In the genomic region with DNA sequence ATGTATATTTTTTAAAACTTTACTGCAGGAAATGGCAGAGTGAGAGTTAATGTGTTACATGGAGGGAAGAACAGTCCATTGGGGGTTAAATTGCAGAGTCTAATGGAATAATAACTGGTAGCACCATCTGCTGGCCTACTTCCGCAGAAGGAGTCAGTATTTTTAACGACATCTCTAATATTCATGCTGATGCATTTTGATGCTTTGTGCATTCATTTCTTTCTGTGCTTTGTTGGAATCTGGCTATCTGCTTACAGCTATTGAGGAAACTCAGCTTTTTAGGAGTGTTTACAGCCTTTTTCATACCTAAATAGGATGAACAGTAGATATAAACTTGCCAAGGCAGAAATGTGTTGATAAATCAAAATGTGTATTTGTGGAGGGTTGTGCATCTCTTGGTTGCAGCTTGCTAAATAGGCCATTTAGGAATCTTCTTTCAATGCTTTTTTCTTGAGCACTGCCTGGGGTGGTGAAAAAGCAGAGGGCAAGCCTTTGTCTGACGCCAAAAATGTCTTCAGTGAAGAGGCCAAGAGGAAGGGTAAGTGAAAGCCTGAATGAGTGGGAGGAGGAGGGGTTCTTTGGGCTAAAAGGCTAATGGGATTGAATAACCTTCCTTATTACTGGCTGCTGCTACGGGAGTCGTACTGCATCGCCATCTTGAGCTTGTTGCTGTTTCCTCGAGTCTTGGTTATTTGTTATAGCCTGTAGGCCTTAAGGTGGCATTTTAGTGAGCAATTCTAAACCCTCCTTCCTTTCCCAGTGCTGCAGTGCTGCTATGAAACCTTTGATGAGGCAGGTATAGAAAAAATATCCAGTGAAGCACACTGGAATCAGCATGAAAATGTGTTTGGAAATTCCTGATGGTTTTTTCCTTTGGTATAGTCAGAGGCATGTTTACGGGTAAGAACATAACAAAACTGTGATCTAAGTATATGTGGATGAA, we compare ENCODE assay signal across 8 cellular contexts.
DNase-seq lines count a peak whose midpoint lies in the region; ATAC-seq and TF ChIP-seq lines count a peak whose summit lies in the region.

No MANE protein-coding gene starts in this region.

- peak; percentile 91 for DNase-seq in ELF-1 (ENCODE audit: low read depth, low spot score)
- peak; percentile 83 for DNase-seq in HPDE6-E6E7 (ENCODE audit: extremely low spot score)
- peak; percentile 95 for DNase-seq in NCI-H82 treated with DMSO at 0.1 percent for 48 hours (lab: John Stamatoyannopoulos, UW; ENCODE audit: unreplicated experiment)
- peak in 1 of 2 donors; percentile 67 for DNase-seq in ascending aorta (ENCODE audit: low spot score in 2 of 2)
- DNase-seq in right cardiac atrium: peak in 2 of 3 donors; percentile 35 to 54
- DNase-seq in posterior cingulate gyrus: peak in 9 of 10 donors; percentile 10 to 81 (median 40)
- no peak for DNase-seq in activated CD4-positive, alpha-beta T cell treated with anti-CD3 and anti-CD28 coated beads, Interleukin-2, amount 50 U/mL, for 48 hours

- 2% methylated on average over 8 of the region's 8 CpGs for WGBS in right cardiac atrium

- intact Hi-C loops in ascending aorta (cut with DNase I): loop anchor here (2.0 kb wide), 2 partner anchors 77 to 153 kb away; partner anchors contain the start of gene CHD9
- intact Hi-C loops in right cardiac atrium (cut with DNase I): loop anchor here (5.0 to 10.0 kb wide), 4 partner anchors 73 to 153 kb away; partner anchors contain the start of genes CHD9 (in 1 of the 4) and CHD9NB (in 1 of the 4)
- intact Hi-C loops in posterior cingulate gyrus (cut with DNase I): loop anchor here (1.0 to 10.0 kb wide), 3 partner anchors 78 to 154 kb away; partner anchors contain the start of gene CHD9

- H3K27ac ChIP-seq in ascending aorta (peak overlapping the region; percentile 66 to 68), right cardiac atrium (ENCODE audit: low read length) (peak overlapping the region; percentile 100)

- H3K4me1 ChIP-seq in ascending aorta (peaks cover 0 to 34% of the 10 kb centered on the region in 2 donors), right cardiac atrium (ENCODE audit: control insufficient read depth, insufficient read depth, low read length) (no peaks in the 10 kb centered on the region)

- no peaks in the 10 kb centered on the region for H3K27me3 ChIP-seq in ascending aorta
- no peaks in the 10 kb centered on the region for H3K27me3 ChIP-seq in right cardiac atrium (ENCODE audit: control insufficient read depth, insufficient read depth)

- peak; percentile 30 to 53 (median 40) for TF ChIP-seq CTCF in ascending aorta (IDR thresholded peaks at IDR 0.05)

- ATAC-seq in GM21381 (IDR thresholded peaks at IDR 0.05; ENCODE audit: unreplicated experiment) (peak; percentile 85), right cardiac atrium (peak; percentile 95 to 96)

- H3K4me3 ChIP-seq in ascending aorta (peak overlapping the region; percentile 46 to 55), right cardiac atrium (ENCODE audit: low read length) (peak overlapping the region; percentile 92)

- H3K36me3 ChIP-seq in ascending aorta: no peaks in the 10 kb centered on the region

- H3K9me3 ChIP-seq in ascending aorta (no peaks in the 10 kb centered on the region), right cardiac atrium (ENCODE audit: control insufficient read depth, low read length) (no peaks in the 10 kb centered on the region)

Comparison
In these comparisons a context has a peak if more than half of its experiments do, and no peak if none do; other contexts are left out.
1. DNase-seq: peak in ELF-1 (single experiment), HPDE6-E6E7 (single experiment), NCI-H82 treated with DMSO at 0.1 percent for 48 hours (single experiment), right cardiac atrium (2 of 3) and posterior cingulate gyrus (9 of 10); none in activated CD4-positive, alpha-beta T cell treated with anti-CD3 and anti-CD28 coated beads, Interleukin-2, amount 50 U/mL, for 48 hours (0 of 2).